ENCODE assay signal across 8 cellular contexts in the genomic region with DNA sequence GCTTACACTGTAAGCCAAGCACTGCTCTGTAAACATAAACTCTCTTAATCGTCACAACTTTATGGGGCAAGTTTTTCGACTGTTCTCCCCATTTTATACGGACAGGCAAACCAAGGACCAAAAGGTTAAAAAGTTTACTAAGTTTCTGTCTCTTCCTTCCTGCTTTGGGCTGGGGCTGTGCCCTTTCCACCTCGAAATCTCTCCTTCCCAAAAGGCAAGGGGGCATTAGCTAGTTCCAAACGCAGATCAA. TPM values are rescaled to one million over a fixed set of nuclear protein-coding genes. Genes with fewer than 3 reads are reported as not detected.
DNase-seq lines count a peak whose midpoint lies in the region; ATAC-seq, FAIRE-seq and TF ChIP-seq lines count a peak whose summit lies in the region.

No MANE protein-coding gene starts in this region.

- no peaks in the 10 kb centered on the region for H3K9me2 ChIP-seq in PC-9 (ENCODE audit: insufficient read depth)

- H3K27ac ChIP-seq in CD4-positive, alpha-beta T cell (ENCODE audit: low read depth, low read length), result peak overlapping the region; percentile 98
- H3K27ac ChIP-seq in PC-9, result peak overlapping the region; percentile 90; the same call in 1 of the 2 replicates
- H3K27ac ChIP-seq in endothelial cell of umbilical vein (ENCODE audit: insufficient read depth, low read depth, low read length), result no peak overlapping the region
- peak overlapping the region; percentile 96 for H3K27ac ChIP-seq in neutrophil

- CTCF ChIA-PET in CD4-positive, alpha-beta T cell (lab: Charles Lee), result interaction anchor here (0.6 to 6.6 kb wide), 26 partner anchors 9 to 419 kb away, joined by 3 to 340 read pairs (median 8); a partner anchor contains a TSS
- CTCF ChIA-PET in PC-9 (lab: Charles Lee) (interaction anchor here (0.7 to 2.9 kb wide), 9 partner anchors 21 to 1040 kb away, joined by 3 to 46 read pairs (median 5); a partner anchor contains a TSS), endothelial cell of umbilical vein (lab: Charles Lee) (interaction anchor here (0.6 to 6.2 kb wide), 45 partner anchors 10 to 248 kb away, joined by 3 to 401 read pairs (median 8); a partner anchor contains a TSS)

- BruUV-seq in PC-9 (replicated peaks; lab: Mats Ljungman, UMichigan) (no TSS peak), endothelial cell of umbilical vein (replicated peaks; lab: Mats Ljungman, UMichigan) (no TSS peak)

- H3K27me3 Mint-ChIP-seq in CD4-positive, alpha-beta T cell, result peaks cover 9% of the 10 kb centered on the region

- DNase-seq in CD4-positive, alpha-beta T cell, result no peak
- DNase-seq in PC-9 (no peak), endothelial cell of umbilical vein (ENCODE audit: low read depth, low spot score) (no peak), RCC 7860 (ENCODE audit: low spot score) (no peak), ureter (ENCODE audit: low spot score) (no peak), DMS79 (lab: John Stamatoyannopoulos, UW) (no peak)

- ATAC-seq in CD4-positive, alpha-beta T cell (ENCODE audit: poor library complexity), result no peak
- no peak for ATAC-seq in GM19467 (IDR thresholded peaks at IDR 0.05; ENCODE audit: unreplicated experiment)

- H2AFZ ChIP-seq in PC-9 (no peak overlapping the region), endothelial cell of umbilical vein (ENCODE audit: low read depth, low read length) (no peak overlapping the region)

- peaks cover 25% of the 10 kb centered on the region for H4K20me1 ChIP-seq in PC-9 (ENCODE audit: insufficient read depth)
- H4K20me1 ChIP-seq in endothelial cell of umbilical vein (replicated peaks; ENCODE audit: control insufficient read depth, extremely low read depth, insufficient read depth, low read length), result peaks cover 5% of the 10 kb centered on the region

- intact Hi-C loops in CD4-positive, alpha-beta T cell (cut with DNase I, micrococcal nuclease), result loop anchor here (1.0 kb wide), 3 partner anchors 25 to 49 kb away; a partner anchor contains a TSS
- intact Hi-C loops in PC-9 (cut with micrococcal nuclease; ENCODE audit: unreplicated experiment), result loop anchor here (1.0 to 5.0 kb wide), 2 partner anchors 44 to 133 kb away; a partner anchor contains a TSS
- intact Hi-C loops in endothelial cell of umbilical vein (cut with micrococcal nuclease), result loop anchor here (1.0 to 5.0 kb wide), 4 partner anchors 44 to 138 kb away; a partner anchor contains a TSS

- no peaks in the 10 kb centered on the region for H3K27me3 ChIP-seq in CD4-positive, alpha-beta T cell (ENCODE audit: control insufficient read depth, insufficient read depth, low read length)
- H3K27me3 ChIP-seq in PC-9 (ENCODE audit: insufficient read depth, low read depth) (no peaks in the 10 kb centered on the region), endothelial cell of umbilical vein (ENCODE audit: control insufficient read depth in 2 of 2, insufficient read depth in 2 of 2, low read length in 2 of 2) (no peaks in the 10 kb centered on the region), neutrophil (no peaks in the 10 kb centered on the region)

- peaks cover 5% of the 10 kb centered on the region; the same call in 1 of the 2 replicates for H3K36me3 ChIP-seq in PC-9 (ENCODE audit: low read depth)
- H3K36me3 ChIP-seq in endothelial cell of umbilical vein (ENCODE audit: control insufficient read depth in 2 of 2, extremely low read depth in 1 of 2, insufficient read depth in 2 of 2, low read length in 2 of 2), result peaks cover 0 to 2% of the 10 kb centered on the region in 2 experiments
- H3K36me3 ChIP-seq in neutrophil, result peaks cover 15% of the 10 kb centered on the region

- peaks cover 56% of the 10 kb centered on the region for H3K36me3 Mint-ChIP-seq in CD4-positive, alpha-beta T cell (ENCODE audit: low read depth)

- H3K9me3 Mint-ChIP-seq in CD4-positive, alpha-beta T cell, result peaks cover 2% of the 10 kb centered on the region

- TF ChIP-seq CTCF in CD4-positive, alpha-beta T cell (IDR thresholded peaks at IDR 0.05), result no peak
- no peak for TF ChIP-seq CTCF in PC-9 (conservative IDR thresholded peaks at IDR 0.05)
- TF ChIP-seq CTCF in endothelial cell of umbilical vein (IDR thresholded peaks at IDR 0.05; ENCODE audit: extremely low read depth in 1 of 2, insufficient read depth in 1 of 2, low read depth in 1 of 2, low read length in 2 of 2), result no peak
- no peak for TF ChIP-seq CTCF in neutrophil (IDR thresholded peaks at IDR 0.05)

- H3K4me3 Mint-ChIP-seq in CD4-positive, alpha-beta T cell, result peak overlapping the region; percentile 99

- H3K9ac ChIP-seq in endothelial cell of umbilical vein (replicated peaks; ENCODE audit: extremely low read depth, insufficient read depth, low read length), result peak overlapping the region; percentile 95

- H3K9me3 ChIP-seq in CD4-positive, alpha-beta T cell (ENCODE audit: control insufficient read depth, low read length), result no peaks in the 10 kb centered on the region
- no peaks in the 10 kb centered on the region for H3K9me3 ChIP-seq in PC-9 (ENCODE audit: insufficient read depth, low read depth)
- H3K9me3 ChIP-seq in endothelial cell of umbilical vein (replicated peaks; ENCODE audit: control insufficient read depth, insufficient read depth, low read length), result no peaks in the 10 kb centered on the region
- no peaks in the 10 kb centered on the region for H3K9me3 ChIP-seq in neutrophil

- FAIRE-seq in endothelial cell of umbilical vein (lab: Jason Lieb, UNC) (no peak), RCC 7860 (lab: Jason Lieb, UNC) (no peak)

- peaks cover 39% of the 10 kb centered on the region for H3K4me1 ChIP-seq in PC-9 (replicated peaks; ENCODE audit: insufficient read depth)
- peaks cover 32% of the 10 kb centered on the region for H3K4me1 ChIP-seq in endothelial cell of umbilical vein (ENCODE audit: control insufficient read depth, extremely low read depth, insufficient read depth, low read length)
- H3K4me1 ChIP-seq in neutrophil (ENCODE audit: control insufficient read depth in 1 of 2, insufficient read depth in 1 of 2, low read depth in 1 of 2, low read length in 1 of 2), result peaks cover 18 to 19% of the 10 kb centered on the region in 2 experiments

- H3K4me2 ChIP-seq in PC-9, result peak overlapping the region; percentile 83
- peak overlapping the region; percentile 81 for H3K4me2 ChIP-seq in endothelial cell of umbilical vein (ENCODE audit: insufficient read depth, low read length)

- no peak for TF ChIP-seq POLR2A in endothelial cell of umbilical vein (IDR thresholded peaks at IDR 0.05; ENCODE audit: low read depth, low read length)

- H3K9me1 ChIP-seq in endothelial cell of umbilical vein (replicated peaks; ENCODE audit: control insufficient read depth, extremely low read depth, insufficient read depth, low read length), result no peaks in the 10 kb centered on the region

- H3K4me1 Mint-ChIP-seq in CD4-positive, alpha-beta T cell (ENCODE audit: low read depth), result peaks cover 55% of the 10 kb centered on the region

- H3K27ac Mint-ChIP-seq in CD4-positive, alpha-beta T cell, result peak overlapping the region; percentile 100

- H3K79me2 ChIP-seq in PC-9 (ENCODE audit: low read depth) (peaks cover 55% of the 10 kb centered on the region), endothelial cell of umbilical vein (ENCODE audit: control insufficient read depth, insufficient read depth, low read length) (peaks cover 31% of the 10 kb centered on the region)

- H3K4me3 ChIP-seq in PC-9 (peak overlapping the region; percentile 90), endothelial cell of umbilical vein (replicated peaks in 1 of 3; ENCODE audit: insufficient read depth in 1 of 3, low read depth in 1 of 3, low read length in 3 of 3) (peak overlapping the region; percentile 17 to 92 (median 72)), neutrophil (ENCODE audit: low read depth in 1 of 2, low read length in 1 of 2) (peak overlapping the region; percentile 77)

- peaks cover 60% of the 10 kb centered on the region for H3F3A ChIP-seq in PC-9 (ENCODE audit: insufficient read depth, low read depth)

- POLR2A ChIA-PET in CD4-positive, alpha-beta T cell (lab: Charles Lee), result interaction anchor here (0.6 to 18.2 kb wide), 29 partner anchors 13 to 1204 kb away, joined by 3 to 761 read pairs (median 10); a partner anchor contains a TSS
- POLR2A ChIA-PET in PC-9 (lab: Charles Lee; ENCODE audit: unreplicated experiment) (interaction anchor here (0.6 to 2.0 kb wide), 11 partner anchors 13 to 1053 kb away, joined by 4 to 85 read pairs (median 10); no protein-coding TSS in a partner anchor), endothelial cell of umbilical vein (lab: Charles Lee) (interaction anchor here (0.7 to 5.0 kb wide), 16 partner anchors 9 to 859 kb away, joined by 3 to 113 read pairs (median 13); a partner anchor contains a TSS)

- dilution Hi-C loops in endothelial cell of umbilical vein (cut with MboI; ENCODE audit: extremely low pct_ligation_motif_present, low sequenced_read_pairs), result no loop called here

RNA-seq across cellular contexts. Expression of a gene that starts 2.2 kb away (rescaled TPM):
- 1,000 to 10,000 TPM; 1,827 to 1,976 TPM for total RNA-seq in CD4-positive, alpha-beta T cell
- total RNA-seq in PC-9 (2021) (115 and 150 TPM in 2 replicates), endothelial cell of umbilical vein (130 and 137 TPM in 2 replicates), ureter (94.9 TPM)
- 91.4 and 134 TPM in 2 replicates for polyA plus RNA-seq in endothelial cell of umbilical vein
- polyA plus RNA-seq in endothelial cell of umbilical vein (2011; cell fraction: cytosol; rRNA removed), result 58.3 and 136 TPM in 2 replicates
- polyA plus RNA-seq in endothelial cell of umbilical vein (2011; cell fraction: nucleus; rRNA removed), result 50.7 and 62.6 TPM in 2 replicates
- polyA plus RNA-seq in endothelial cell of umbilical vein (2012), result 30.6 and 63.7 TPM in 2 replicates
- polyA minus RNA-seq in endothelial cell of umbilical vein, result 77.5 and 83.7 TPM in 2 replicates
- polyA minus RNA-seq in endothelial cell of umbilical vein (2011; cell fraction: cytosol; rRNA and poly(A)+ RNA removed), result 217 TPM
- polyA minus RNA-seq in endothelial cell of umbilical vein (2011; cell fraction: nucleus; rRNA and poly(A)+ RNA removed), result 49.7 and 109 TPM in 2 replicates

RNA-seq across cellular contexts. Expression of a gene that starts 4.9 kb away (rescaled TPM):
- 10 to 100 TPM; 18.1 to 18.7 TPM for total RNA-seq in CD4-positive, alpha-beta T cell
- 5.6 and 7.3 TPM in 2 replicates for total RNA-seq in PC-9 (2021)
- total RNA-seq in endothelial cell of umbilical vein, result 2.2 and 3.0 TPM in 2 replicates
- polyA plus RNA-seq in endothelial cell of umbilical vein, result 1.5 and 2.1 TPM in 2 replicates
- polyA plus RNA-seq in endothelial cell of umbilical vein (2011; cell fraction: cytosol; rRNA removed), result 0.31 and 0.68 TPM in 2 replicates
- 5.8 and 9.5 TPM in 2 replicates for polyA plus RNA-seq in endothelial cell of umbilical vein (2011; cell fraction: nucleus; rRNA removed)
- 0.27 and 0.31 TPM in 2 replicates for polyA plus RNA-seq in endothelial cell of umbilical vein (2012)
- polyA minus RNA-seq in endothelial cell of umbilical vein, result 2.5 and 3.3 TPM in 2 replicates
- 0.20 TPM for polyA minus RNA-seq in endothelial cell of umbilical vein (2011; cell fraction: cytosol; rRNA and poly(A)+ RNA removed)
- polyA minus RNA-seq in endothelial cell of umbilical vein (2011; cell fraction: nucleus; rRNA and poly(A)+ RNA removed), result 4.6 and 5.6 TPM in 2 replicates
- total RNA-seq in ureter, result 5.9 TPM

RNA-seq across cellular contexts. Expression of a gene that starts 43.7 kb away (rescaled TPM):
- 10 to 100 TPM; 40.2 to 47.4 TPM for total RNA-seq in CD4-positive, alpha-beta T cell
- total RNA-seq in PC-9 (2021) (291 and 323 TPM in 2 replicates), endothelial cell of umbilical vein (103 and 118 TPM in 2 replicates), ureter (99.8 TPM)
- polyA plus RNA-seq in endothelial cell of umbilical vein, result 105 and 119 TPM in 2 replicates
- 78.6 and 101 TPM in 2 replicates for polyA plus RNA-seq in endothelial cell of umbilical vein (2011; cell fraction: cytosol; rRNA removed)
- polyA plus RNA-seq in endothelial cell of umbilical vein (2011; cell fraction: nucleus; rRNA removed), result 33.1 and 38.8 TPM in 2 replicates
- polyA plus RNA-seq in endothelial cell of umbilical vein (2012), result 75.9 and 93.7 TPM in 2 replicates
- polyA minus RNA-seq in endothelial cell of umbilical vein, result 32.9 and 37.8 TPM in 2 replicates
- 84.7 TPM for polyA minus RNA-seq in endothelial cell of umbilical vein (2011; cell fraction: cytosol; rRNA and poly(A)+ RNA removed)
- 5.8 and 7.3 TPM in 2 replicates for polyA minus RNA-seq in endothelial cell of umbilical vein (2011; cell fraction: nucleus; rRNA and poly(A)+ RNA removed)

RNA-seq across cellular contexts. Expression of a gene that starts 53.0 kb away (rescaled TPM):
- not detected for total RNA-seq in CD4-positive, alpha-beta T cell
- 2.2 and 3.8 TPM in 2 replicates for total RNA-seq in PC-9 (2021)
- total RNA-seq in endothelial cell of umbilical vein, result 0.76 and 0.97 TPM in 2 replicates
- polyA plus RNA-seq in endothelial cell of umbilical vein, result 0.13 and 0.29 TPM in 2 replicates
- 0.06 and 0.07 TPM in 2 replicates for polyA plus RNA-seq in endothelial cell of umbilical vein (2011; cell fraction: cytosol; rRNA removed)
- polyA plus RNA-seq in endothelial cell of umbilical vein (2011; cell fraction: nucleus; rRNA removed), result 2.3 and 3.8 TPM in 2 replicates
- polyA plus RNA-seq in endothelial cell of umbilical vein (2012), result 0.30 TPM in 1 of 2 replicates, not detected in the other
- 0.06 and 0.19 TPM in 2 replicates for polyA minus RNA-seq in endothelial cell of umbilical vein
- not detected for polyA minus RNA-seq in endothelial cell of umbilical vein (2011; cell fraction: cytosol; rRNA and poly(A)+ RNA removed)
- polyA minus RNA-seq in endothelial cell of umbilical vein (2011; cell fraction: nucleus; rRNA and poly(A)+ RNA removed), result 0.77 and 1.8 TPM in 2 replicates
- 3.0 TPM for total RNA-seq in ureter

Comparison
In these comparisons a context has a peak if more than half of its experiments do, and no peak if none do; other contexts are left out.
1. RNA of a gene that starts 2.2 kb away (total RNA-seq): 1,827 to 1,976 TPM in CD4-positive, alpha-beta T cell; 130 to 137 TPM in endothelial cell of umbilical vein, 115 to 150 TPM in PC-9 and 94.9 TPM in ureter (single experiment); every median in the first group is over 10 times any median in the second.
2. Peak in every context shown above with its lines, with median percentiles within 50 percentile points of each other: H3K4me3 ChIP-seq.